8 cellular contexts compared by ENCODE assay signal in the genomic region with DNA sequence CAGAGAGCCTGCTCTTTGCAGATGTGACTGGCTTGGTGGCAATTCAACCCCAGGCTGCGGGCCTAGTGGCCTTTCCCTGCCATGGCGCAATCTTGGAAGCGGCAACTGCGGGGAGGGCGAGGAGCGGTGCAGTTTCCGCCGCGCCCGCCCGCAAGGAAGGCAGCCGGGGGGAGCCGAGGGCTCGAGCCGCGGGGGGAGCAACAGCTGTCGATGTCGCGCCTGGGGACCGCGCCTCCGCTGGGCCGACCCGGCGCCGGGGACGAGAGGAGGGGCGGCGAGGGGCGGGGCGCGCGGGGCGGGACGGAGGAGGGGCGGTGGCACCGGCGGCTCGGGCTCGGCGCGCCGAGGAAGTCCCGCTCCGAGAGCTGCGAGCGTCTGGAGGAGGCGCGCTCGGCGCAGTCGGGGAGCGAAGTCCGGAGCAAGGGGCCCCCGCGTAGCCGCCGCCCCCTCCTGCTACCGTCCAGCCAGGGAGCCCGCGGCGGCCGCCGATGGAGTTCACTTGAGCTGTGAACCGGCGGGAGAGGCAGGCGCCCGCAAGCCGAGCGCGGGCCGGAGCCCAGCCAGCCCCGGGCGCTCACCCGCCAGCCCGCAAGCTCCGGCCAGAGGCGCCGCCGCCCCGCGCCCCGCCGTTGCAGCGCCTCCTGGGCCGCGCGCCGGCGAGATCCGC.
DNase-seq lines count a peak whose midpoint lies in the region; ATAC-seq and TF ChIP-seq lines count a peak whose summit lies in the region.

No MANE protein-coding gene starts in this region.

- H3K4me3 Mint-ChIP-seq in naive thymus-derived CD4-positive, alpha-beta T cell = peak overlapping the region; percentile 68 to 89 (median 78)

- no peak for TF ChIP-seq POLR2A in esophagus muscularis mucosa (IDR thresholded peaks at IDR 0.05; ENCODE audit: low read depth)
- peak in 1 of 2 donors; percentile 46 for TF ChIP-seq POLR2A in suprapubic skin (IDR thresholded peaks at IDR 0.05)

- TF ChIP-seq CTCF in esophagus muscularis mucosa (IDR thresholded peaks at IDR 0.05) (peak in 1 of 3 experiments; percentile 37), suprapubic skin (IDR thresholded peaks at IDR 0.05) (no peak)

- intact Hi-C loops in esophagus muscularis mucosa (cut with DNase I) = loop anchor here (10.0 kb wide), 2 partner anchors 729 to 1099 kb away; a partner anchor contains a TSS
- intact Hi-C loops in naive thymus-derived CD4-positive, alpha-beta T cell (cut with micrococcal nuclease) = loop anchor here in 1 of 2 donors (5.0 kb wide), 1 partner anchor 42 kb away; no protein-coding TSS in a partner anchor

- ATAC-seq in HG03025 (IDR thresholded peaks at IDR 0.05; ENCODE audit: low FRiP score, unreplicated experiment) = peak; percentile 66
- ATAC-seq in naive thymus-derived CD4-positive, alpha-beta T cell = peak; percentile 83

- H3K36me3 ChIP-seq in esophagus muscularis mucosa (no peaks in the 10 kb centered on the region), suprapubic skin (no peaks in the 10 kb centered on the region)
- no peaks in the 10 kb centered on the region for H3K36me3 ChIP-seq in naive thymus-derived CD4-positive, alpha-beta T cell (ENCODE audit: control insufficient read depth in 2 of 3, insufficient read depth in 3 of 3, low read length in 3 of 3)

- H3K27ac Mint-ChIP-seq in naive thymus-derived CD4-positive, alpha-beta T cell = no peak overlapping the region

- no peak for TF ChIP-seq EP300 in esophagus muscularis mucosa (IDR thresholded peaks at IDR 0.05)
- no peak for TF ChIP-seq EP300 in suprapubic skin (IDR thresholded peaks at IDR 0.05)

- H3K4me1 ChIP-seq in esophagus muscularis mucosa (peaks cover 7 to 42% (median 39%) of the 10 kb centered on the region in 4 donors), suprapubic skin (peaks cover 24% of the 10 kb centered on the region)
- H3K4me1 ChIP-seq in naive thymus-derived CD4-positive, alpha-beta T cell (ENCODE audit: control insufficient read depth in 2 of 2, insufficient read depth in 2 of 2, low read length in 2 of 2) = no peaks in the 10 kb centered on the region

- H3K9me3 ChIP-seq in esophagus muscularis mucosa (no peaks in the 10 kb centered on the region), suprapubic skin (no peaks in the 10 kb centered on the region)
- no peaks in the 10 kb centered on the region for H3K9me3 ChIP-seq in naive thymus-derived CD4-positive, alpha-beta T cell (ENCODE audit: control insufficient read depth in 2 of 3, low read length in 3 of 3)

- peaks cover 0 to 4% (median 0%) of the 10 kb centered on the region in 5 donors for H3K36me3 Mint-ChIP-seq in naive thymus-derived CD4-positive, alpha-beta T cell

- peak; percentile 64 for DNase-seq in NCI-H1436 (lab: John Stamatoyannopoulos, UW)
- no peak for DNase-seq in NCI-H1436 treated with DMSO at 0.1 percent for 48 hours (lab: John Stamatoyannopoulos, UW)
- DNase-seq in NCI-H446 treated with DMSO at 0.1 percent for 48 hours (lab: John Stamatoyannopoulos, UW) = peak; percentile 33
- peak; percentile 27 for DNase-seq in activated T-cell treated with anti-CD3 and anti-CD28 coated beads for 1 hour (ENCODE audit: low read depth)
- DNase-seq in esophagus muscularis mucosa (ENCODE audit: extremely low spot score) = peak; percentile 95
- DNase-seq in naive thymus-derived CD4-positive, alpha-beta T cell = peak in 7 of 9 donors; percentile 12 to 40 (median 32)
- peak; percentile 83 to 85 for DNase-seq in suprapubic skin (ENCODE audit: low spot score in 2 of 2)

- peaks cover 0 to 4% (median 0%) of the 10 kb centered on the region in 11 donors for H3K9me3 Mint-ChIP-seq in naive thymus-derived CD4-positive, alpha-beta T cell

- H3K4me3 ChIP-seq in esophagus muscularis mucosa (peak overlapping the region; percentile 80 to 90 (median 86)), suprapubic skin (peak overlapping the region; percentile 65)
- H3K4me3 ChIP-seq in naive thymus-derived CD4-positive, alpha-beta T cell (ENCODE audit: low read length) = no peak overlapping the region

- CTCF ChIA-PET in naive thymus-derived CD4-positive, alpha-beta T cell (lab: Charles Lee) = no interaction called here

- POLR2A ChIA-PET in naive thymus-derived CD4-positive, alpha-beta T cell (lab: Charles Lee) = interaction anchor here (0.5 kb wide), 1 partner anchor 522 kb away, joined by 4 read pairs; no protein-coding TSS in a partner anchor

- peaks cover 31 to 64% (median 43%) of the 10 kb centered on the region in 5 donors for H3K27me3 Mint-ChIP-seq in naive thymus-derived CD4-positive, alpha-beta T cell

- peaks cover 0 to 23% (median 7%) of the 10 kb centered on the region in 7 donors for H3K4me1 Mint-ChIP-seq in naive thymus-derived CD4-positive, alpha-beta T cell

- no peaks in the 10 kb centered on the region for H3K27me3 ChIP-seq in esophagus muscularis mucosa
- H3K27me3 ChIP-seq in naive thymus-derived CD4-positive, alpha-beta T cell (ENCODE audit: control insufficient read depth in 2 of 2, insufficient read depth in 2 of 2, low read length in 2 of 2) = no peaks in the 10 kb centered on the region
- H3K27me3 ChIP-seq in suprapubic skin = no peaks in the 10 kb centered on the region

- no CpG with 5 or more reads among the region's 91 CpGs for WGBS in esophagus muscularis mucosa
- WGBS in suprapubic skin = no CpG with 5 or more reads among the region's 91 CpGs

- H3K27ac ChIP-seq in esophagus muscularis mucosa (replicated peaks in 1 of 4) = peak overlapping the region; percentile 86 to 87 (median 86)
- H3K27ac ChIP-seq in naive thymus-derived CD4-positive, alpha-beta T cell (ENCODE audit: low read depth, low read length) = no peak overlapping the region
- H3K27ac ChIP-seq in suprapubic skin = peak overlapping the region; percentile 92
